ENCODE assay signal across 8 cellular contexts in genomic region chr19:29873024-29873800, GRCh38.
DNase-seq lines count a peak whose midpoint lies in the region; FAIRE-seq and TF ChIP-seq lines count a peak whose summit lies in the region.

No MANE protein-coding gene starts in this region.

- H3K4me3 ChIP-seq in AG10803 (ENCODE audit: low read length) = peak overlapping the region; percentile 24; the same call in 1 of the 2 replicates
- peak overlapping the region; percentile 37 to 80 (median 64) for H3K4me3 ChIP-seq in dorsolateral prefrontal cortex
- H3K4me3 ChIP-seq in mesendoderm (ENCODE audit: low read length) = peak overlapping the region; percentile 17

- intact Hi-C loops in dorsolateral prefrontal cortex (cut with DNase I) = loop anchor here (1.0 to 10.0 kb wide), 6 partner anchors 101 to 792 kb away; no protein-coding TSS in a partner anchor

- no peak overlapping the region for H2BK120ac ChIP-seq in mesendoderm (ENCODE audit: low read depth, low read length)

- peak; percentile 20 for DNase-seq in AG10803 (ENCODE audit: low read depth)
- DNase-seq in GM19239 (ENCODE audit: insufficient read length, low spot score) = peak; percentile 59
- peak; percentile 9 for DNase-seq in NCI-H1092 (lab: John Stamatoyannopoulos, UW)
- DNase-seq in activated CD4-positive, alpha-beta T cell treated with anti-CD3 and anti-CD28 coated beads, Interleukin-2, amount 50 U/mL, for 24 hours (ENCODE audit: low read depth in 1 of 2, low spot score in 1 of 2) = peak; percentile 51 to 57
- DNase-seq in dorsolateral prefrontal cortex = peak in 8 of 10 donors; percentile 32 to 78 (median 58)
- DNase-seq in mesendoderm = peak; percentile 57
- peak; percentile 32 to 42 for DNase-seq in stimulated activated CD8-positive, alpha-beta memory T cell treated with anti-CD3 and anti-CD28 coated beads, Interleukin-15, amount 100 ng/mL, for 4 hours (ENCODE audit: low read depth in 2 of 2)
- no peak for DNase-seq in cortex of kidney (lab: John Stamatoyannopoulos, UW)

- H2BK15ac ChIP-seq in mesendoderm (replicated peaks; ENCODE audit: low read depth) = no peak overlapping the region

- peak overlapping the region in 5 of 59 donors; percentile 23 to 71 (median 49) for H3K27ac ChIP-seq in dorsolateral prefrontal cortex
- no peak overlapping the region for H3K27ac ChIP-seq in mesendoderm (ENCODE audit: low read depth, low read length)

- no peak overlapping the region for H3K23ac ChIP-seq in mesendoderm (ENCODE audit: low read length)

- H2BK5ac ChIP-seq in mesendoderm (ENCODE audit: low read length) = no peak overlapping the region

- H4K8ac ChIP-seq in mesendoderm (ENCODE audit: low read depth, low read length) = no peak overlapping the region

- H3K56ac ChIP-seq in mesendoderm (ENCODE audit: low read length) = peak overlapping the region; percentile 85

- H3K27me3 ChIP-seq in dorsolateral prefrontal cortex (peaks cover 0 to 4% (median 0%) of the 10 kb centered on the region in 45 donors), mesendoderm (ENCODE audit: insufficient read depth, low read length, poor library complexity) (no peaks in the 10 kb centered on the region)

- H2AK5ac ChIP-seq in mesendoderm (ENCODE audit: low read length) = no peak overlapping the region

- H3K4me2 ChIP-seq in mesendoderm (ENCODE audit: low read length) = peak overlapping the region; percentile 71

- no CpG with 5 or more reads among the region's 77 CpGs for WGBS in mesendoderm (ENCODE audit: extremely low coverage, insufficient coverage, low lambda C conversion rate)

- H3K18ac ChIP-seq in mesendoderm (ENCODE audit: low read length) = no peak overlapping the region

- TF ChIP-seq CTCF in AG10803 (conservative IDR thresholded peaks at IDR 0.05; ENCODE audit: low read length) (peak; percentile 47), dorsolateral prefrontal cortex (IDR thresholded peaks at IDR 0.05 in 54 of 56, conservative IDR thresholded peaks at IDR 0.05 in 2 of 56; ENCODE audit: low read depth in 1 of 56, partially characterized antibody in 56 of 56) (peak; percentile 52 to 98 (median 88))

- no peaks in the 10 kb centered on the region for H3K79me2 ChIP-seq in mesendoderm (ENCODE audit: control insufficient read depth, insufficient read depth, low read length)

- peak overlapping the region; percentile 66 for H3K9ac ChIP-seq in mesendoderm (ENCODE audit: low read length)

- H4K5ac ChIP-seq in mesendoderm (ENCODE audit: low read length) = no peak overlapping the region

- H3K79me1 ChIP-seq in mesendoderm (ENCODE audit: low read length) = no peaks in the 10 kb centered on the region

- no peak overlapping the region for H3K4ac ChIP-seq in mesendoderm (ENCODE audit: low read depth, low read length)

- no peaks in the 10 kb centered on the region for H3K36me3 ChIP-seq in mesendoderm (ENCODE audit: control insufficient read depth, insufficient read depth, low read length)

- H3K4me1 ChIP-seq in mesendoderm (ENCODE audit: control insufficient read depth, low read depth, low read length) = no peaks in the 10 kb centered on the region

- FAIRE-seq in GM19239 (lab: Jason Lieb, UNC) = no peak
